In genomic region chr5:169686137-169686536, GRCh38 we compare ENCODE assay signal across 10 cellular contexts. TPM values are rescaled to one million over a fixed set of nuclear protein-coding genes. Genes with fewer than 3 reads are reported as not detected.
A peak's percentile ranks its signal among the peaks of the same experiment; 100 is the strongest.
DNase-seq lines count a peak whose midpoint lies in the region; ATAC-seq, FAIRE-seq and TF ChIP-seq lines count a peak whose summit lies in the region.
"Had no signal": no experiment of that assay in that cellular context is flagged by ENCODE, and none has a peak within 500 bp of the region (broad histone marks: within the 10 kb centered on the region; RNA-seq: fewer than 3 reads in every experiment).

No MANE protein-coding gene starts in this region.

- H3K9me3 Mint-ChIP-seq in nephron progenitor cell, result no peaks in the 10 kb centered on the region
- no peaks in the 10 kb centered on the region for H3K9me3 Mint-ChIP-seq in T-cell

- H3K27me3 Mint-ChIP-seq in nephron progenitor cell (ENCODE audit: low read depth, poor library complexity) (peaks cover 59% of the 10 kb centered on the region), T-cell (no peaks in the 10 kb centered on the region)

- no peak for TF ChIP-seq CTCF in nephron progenitor cell (IDR thresholded peaks at IDR 0.05)

- POLR2A ChIA-PET in T-cell (lab: Charles Lee), result no interaction called here

- H3K4me1 Mint-ChIP-seq in nephron progenitor cell (peaks cover 6% of the 10 kb centered on the region), T-cell (peaks cover 0 to 8% (median 0%) of the 10 kb centered on the region in 3 donors)

- CTCF ChIA-PET in T-cell (lab: Charles Lee), result interaction anchor here in 1 of 2 donors (0.5 kb wide), 1 partner anchor 70 kb away, joined by 4 read pairs; no protein-coding TSS in a partner anchor

- H3K36me3 Mint-ChIP-seq in nephron progenitor cell (ENCODE audit: low read depth) (no peaks in the 10 kb centered on the region), T-cell (peaks cover 78% of the 10 kb centered on the region)

- ATAC-seq in HG03571 (IDR thresholded peaks at IDR 0.05; ENCODE audit: unreplicated experiment), result peak; percentile 83
- no peak for ATAC-seq in T-cell (replicated peaks in 1 of 4)
- ATAC-seq: PC-3 had no signal

- FAIRE-seq in H54 (lab: Jason Lieb, UNC), result peak; percentile 6
- FAIRE-seq: GM18507 had no signal

- no peak overlapping the region for H3K27ac Mint-ChIP-seq in nephron progenitor cell
- H3K27ac Mint-ChIP-seq in T-cell, result peak overlapping the region in 1 of 2 donors; percentile 62

- H3K4me3 Mint-ChIP-seq in nephron progenitor cell, result no peak overlapping the region
- peak overlapping the region in 1 of 3 donors; percentile 11 for H3K4me3 Mint-ChIP-seq in T-cell

- DNase-seq in activated CD4-positive, alpha-beta T cell treated with anti-CD3 and anti-CD28 coated beads for 48 hours, result peak; percentile 6
- DNase-seq in activated CD4-positive, alpha-beta T cell treated with anti-CD3 and anti-CD28 coated beads for 1 hour, result no peak
- peak; percentile 40 for DNase-seq in H54 (ENCODE audit: insufficient read length, low spot score)
- peak; percentile 63 for DNase-seq in nephron progenitor cell
- DNase-seq in GM19238 (ENCODE audit: insufficient read length, low spot score), result no peak
- no peak for DNase-seq in NCI-H2227 treated with DMSO at 0.1 percent for 48 hours (lab: John Stamatoyannopoulos, UW)
- DNase-seq in T-cell, result no peak
- DNase-seq: PC-3 had no signal

- no peak for TF ChIP-seq POLR2A in H54 (IDR thresholded peaks at IDR 0.05; ENCODE audit: low read depth, low read length)

RNA-seq across cellular contexts. Expression of gene DOCK2, which starts 49.1 kb away (rescaled TPM):
- total RNA-seq in T-cell, result 100 to 1,000 TPM; 168 to 303 (median 197) TPM

Comparison
In these comparisons a context has a peak if more than half of its experiments do, and no peak if none do; other contexts are left out.
1. DNase-seq: peak in activated CD4-positive, alpha-beta T cell treated with anti-CD3 and anti-CD28 coated beads for 48 hours (single experiment), H54 (single experiment) and nephron progenitor cell (single experiment); none in activated CD4-positive, alpha-beta T cell treated with anti-CD3 and anti-CD28 coated beads for 1 hour (single experiment), GM19238 (single experiment), NCI-H2227 treated with DMSO at 0.1 percent for 48 hours (single experiment) and T-cell (0 of 34).